Comparison of ENCODE assay signal across 16 cellular contexts in genomic region chr10:117132751-117133231, GRCh38. TPM values are rescaled to one million over a fixed set of nuclear protein-coding genes. Genes with fewer than 3 reads are reported as not detected.
A peak's percentile ranks its signal among the peaks of the same experiment; 100 is the strongest.
DNase-seq lines count a peak whose midpoint lies in the region; ATAC-seq, FAIRE-seq and TF ChIP-seq lines count a peak whose summit lies in the region.
"Had no signal": no experiment of that assay in that cellular context is flagged by ENCODE, and none has a peak within 500 bp of the region (broad histone marks: within the 10 kb centered on the region; RNA-seq: fewer than 3 reads in every experiment).

No MANE protein-coding gene starts in this region.

- H3K4me1 ChIP-seq in K562 (replicated peaks in 1 of 2; ENCODE audit: control insufficient read depth in 2 of 2, insufficient read depth in 2 of 2, low read length in 2 of 2) = peaks cover 0 to 22% of the 10 kb centered on the region in 2 experiments; a peak in 2 of 5 replicates

- no peak for TF ChIP-seq EP300 in K562 (IDR thresholded peaks at IDR 0.05; ENCODE audit: low read length)

- DNase-seq in activated naive CD4-positive, alpha-beta T cell treated with anti-CD3 and anti-CD28 coated beads, Interleukin-2, amount 50 U/mL, for 16 hours = no peak
- DNase-seq in K562 (ENCODE audit: extremely low read depth in 1 of 4, low spot score in 3 of 4) (no peak), left kidney (ENCODE audit: low read depth, low spot score) (peak; percentile 61), globus pallidus (ENCODE audit: low spot score) (no peak), NCI-H2107 (lab: John Stamatoyannopoulos, UW) (no peak)
- DNase-seq: effector CD4-positive, alpha-beta T cell; NCI-H1417; NCI-H510A treated with DMSO at 0.1 percent for 48 hours; posterior cingulate gyrus; stimulated activated CD4-positive, alpha-beta T cell treated with anti-CD3 and anti-CD28 coated beads, Interleukin-12 subunit alpha, Interleukin-12 subunit beta, amount 100 ng/mL, for 4 hours; testis had no signal

- H3K36me3 Mint-ChIP-seq in activated naive CD4-positive, alpha-beta T cell treated with anti-CD3 and anti-CD28 coated beads, Interleukin-2, amount 50 U/mL, for 24 hours = peaks cover 2% of the 10 kb centered on the region
- H3K36me3 Mint-ChIP-seq in stimulated activated naive CD8-positive, alpha-beta T cell treated with anti-CD3 and anti-CD28 coated beads, Interleukin-15, Interleukin-2, amounts not matched to agents 100 ng/mL and 50 ng/mL, for 24 hours (ENCODE audit: low read depth) = no peaks in the 10 kb centered on the region

- no peaks in the 10 kb centered on the region for H3K79me2 ChIP-seq in K562 (ENCODE audit: control insufficient read depth, insufficient read depth, low read length)

- no peak for TF ChIP-seq POLR2A in K562 (conservative IDR thresholded peaks at IDR 0.05)

- H4K20me1 ChIP-seq in K562 (replicated peaks; ENCODE audit: control insufficient read depth, insufficient read depth, low read length) = no peaks in the 10 kb centered on the region

- BruUV-seq in K562 (replicated peaks; lab: Mats Ljungman, UMichigan) = no TSS peak

- H3K9me3 ChIP-seq in K562 (replicated peaks; ENCODE audit: control insufficient read depth, insufficient read depth, low read depth, low read length) = no peaks in the 10 kb centered on the region
- H3K9me3 ChIP-seq: testis had no signal

- in situ Hi-C loops in K562 (cut with MboI) = no loop called here

- no peak overlapping the region for H2AFZ ChIP-seq in K562 (ENCODE audit: low read depth, low read length)

- CTCF ChIA-PET in K562 (lab: Yijun Ruan, JAX; ENCODE audit: low intra/inter-chr PET ratio) = no interaction called here

- H3K27me3 Mint-ChIP-seq in activated naive CD4-positive, alpha-beta T cell treated with anti-CD3 and anti-CD28 coated beads, Interleukin-2, amount 50 U/mL, for 24 hours = peaks cover 62% of the 10 kb centered on the region
- H3K27me3 Mint-ChIP-seq in stimulated activated naive CD8-positive, alpha-beta T cell treated with anti-CD3 and anti-CD28 coated beads, Interleukin-15, Interleukin-2, amounts not matched to agents 100 ng/mL and 50 ng/mL, for 24 hours = peaks cover 76% of the 10 kb centered on the region

- H3K4me1 Mint-ChIP-seq in activated naive CD4-positive, alpha-beta T cell treated with anti-CD3 and anti-CD28 coated beads, Interleukin-2, amount 50 U/mL, for 24 hours = peaks cover 32% of the 10 kb centered on the region
- peaks cover 31% of the 10 kb centered on the region for H3K4me1 Mint-ChIP-seq in stimulated activated naive CD8-positive, alpha-beta T cell treated with anti-CD3 and anti-CD28 coated beads, Interleukin-15, Interleukin-2, amounts not matched to agents 100 ng/mL and 50 ng/mL, for 24 hours (ENCODE audit: low read depth)

- no peak overlapping the region for H3K9ac ChIP-seq in K562 (ENCODE audit: insufficient read depth in 1 of 2, low read depth in 2 of 2, low read length in 2 of 2)

- ATAC-seq in K562 (no peak), HG03139 (IDR thresholded peaks at IDR 0.05; ENCODE audit: unreplicated experiment) (no peak)

- no peak for FAIRE-seq in K562 (lab: Jason Lieb, UNC)

- no peak for TF ChIP-seq RAD21 in K562 (CRISPR knock-in tag; conservative IDR thresholded peaks at IDR 0.05 in 1 of 2, IDR thresholded peaks at IDR 0.05 in 1 of 2)

- H3K27me3 ChIP-seq in K562 (ENCODE audit: control insufficient read depth in 2 of 2, insufficient read depth in 2 of 2, low read length in 2 of 2) = peaks cover 21 to 71% of the 10 kb centered on the region in 2 experiments
- H3K27me3 ChIP-seq: testis had no signal

- WGBS in K562 (ENCODE audit: insufficient coverage, low coverage, missing lambda C conversion rate) = 3% methylated on average over 27 of the region's 27 CpGs

- peak overlapping the region; percentile 30 for H3K27ac Mint-ChIP-seq in activated naive CD4-positive, alpha-beta T cell treated with anti-CD3 and anti-CD28 coated beads, Interleukin-2, amount 50 U/mL, for 24 hours
- H3K27ac Mint-ChIP-seq in stimulated activated naive CD8-positive, alpha-beta T cell treated with anti-CD3 and anti-CD28 coated beads, Interleukin-15, Interleukin-2, amounts not matched to agents 100 ng/mL and 50 ng/mL, for 24 hours = no peak overlapping the region
- H3K27ac Mint-ChIP-seq: activated T-helper 2 cell treated with anti-CD3 and anti-CD28 coated beads, Interferon-gamma antibody, Interleukin-2, Interleukin-4, amounts not matched to agents 10 μg/mL and 5 μg/mL and 100 μg/mL, durations not matched to agents 14 hours and 24 hours and 36 hours had no signal

- H3K27ac ChIP-seq in K562 (ENCODE audit: extremely low read depth, low read depth, low read length) = no peak overlapping the region
- H3K27ac ChIP-seq: testis had no signal

- H3K9me1 ChIP-seq in K562 (ENCODE audit: control insufficient read depth, insufficient read depth, low read length) = no peaks in the 10 kb centered on the region

- H3K9me3 Mint-ChIP-seq in activated naive CD4-positive, alpha-beta T cell treated with anti-CD3 and anti-CD28 coated beads, Interleukin-2, amount 50 U/mL, for 24 hours = no peaks in the 10 kb centered on the region
- no peaks in the 10 kb centered on the region for H3K9me3 Mint-ChIP-seq in stimulated activated naive CD8-positive, alpha-beta T cell treated with anti-CD3 and anti-CD28 coated beads, Interleukin-15, Interleukin-2, amounts not matched to agents 100 ng/mL and 50 ng/mL, for 24 hours
- H3K9me3 Mint-ChIP-seq: activated T-helper 2 cell treated with anti-CD3 and anti-CD28 coated beads, Interferon-gamma antibody, Interleukin-2, Interleukin-4, amounts not matched to agents 10 μg/mL and 5 μg/mL and 100 μg/mL, durations not matched to agents 14 hours and 24 hours and 36 hours had no signal

- no peak overlapping the region for H3K4me2 ChIP-seq in K562 (ENCODE audit: insufficient read depth, low read length)

- H3K4me3 Mint-ChIP-seq in activated naive CD4-positive, alpha-beta T cell treated with anti-CD3 and anti-CD28 coated beads, Interleukin-2, amount 50 U/mL, for 24 hours = no peak overlapping the region
- H3K4me3 Mint-ChIP-seq in stimulated activated naive CD8-positive, alpha-beta T cell treated with anti-CD3 and anti-CD28 coated beads, Interleukin-15, Interleukin-2, amounts not matched to agents 100 ng/mL and 50 ng/mL, for 24 hours = peak overlapping the region; percentile 25

- TF ChIP-seq CTCF in K562 (IDR thresholded peaks at IDR 0.05 in 2 of 3, conservative IDR thresholded peaks at IDR 0.05 in 1 of 3; ENCODE audit: insufficient read depth in 2 of 3, low read depth in 1 of 3, low read length in 3 of 3) = no peak

- no peak overlapping the region for H3K4me3 ChIP-seq in K562

- POLR2A ChIA-PET in K562 (lab: Yijun Ruan, JAX) = no interaction called here

- intact Hi-C loops in K562 (cut with micrococcal nuclease) = no loop called here

- H3K36me3 ChIP-seq in K562 (ENCODE audit: control insufficient read depth, insufficient read depth, low read length) = no peaks in the 10 kb centered on the region

TF ChIP-seq in K562, 482 proteins besides CTCF, POLR2A, EP300 and RAD21:
- TF ChIP-seq DMBX1 (CRISPR knock-in tag; IDR thresholded peaks at IDR 0.05; ENCODE audit: borderline replicate concordance) = no peak
- TF ChIP-seq CREB3 (tag; conservative IDR thresholded peaks at IDR 0.05; ENCODE audit: low read depth) = no peak
- peak; percentile 29 for TF ChIP-seq HNRNPLL (IDR thresholded peaks at IDR 0.05; ENCODE audit: low read depth, low read length, poor library complexity, severe bottlenecking)
- TF ChIP-seq FUS (optimal IDR thresholded peaks at IDR 0.05; ENCODE audit: low read depth, low read length) = no peak
- TF ChIP-seq, protein P1, sequence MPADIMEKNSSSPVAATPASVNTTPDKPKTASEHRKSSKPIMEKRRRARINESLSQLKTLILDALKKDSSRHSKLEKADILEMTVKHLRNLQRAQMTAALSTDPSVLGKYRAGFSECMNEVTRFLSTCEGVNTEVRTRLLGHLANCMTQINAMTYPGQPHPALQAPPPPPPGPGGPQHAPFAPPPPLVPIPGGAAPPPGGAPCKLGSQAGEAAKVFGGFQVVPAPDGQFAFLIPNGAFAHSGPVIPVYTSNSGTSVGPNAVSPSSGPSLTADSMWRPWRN (IDR thresholded peaks at IDR 0.05; ENCODE audit: low read depth) = no peak
- TF ChIP-seq KLF13 (tag; IDR thresholded peaks at IDR 0.05; ENCODE audit: borderline replicate concordance, low read depth) = no peak
- TF ChIP-seq CTBP1 (IDR thresholded peaks at IDR 0.05; ENCODE audit: borderline replicate concordance) = no peak
TF ChIP-seq in K562: peak in this region for 1.

RNA-seq across cellular contexts. Expression of gene VAX1, which starts 5.3 kb away (rescaled TPM):
- total RNA-seq in K562 (2011; cell fraction: chromatin; rRNA removed; ENCODE audit: low replicate concordance) = not detected in 2 replicates
- not detected in 2 replicates for total RNA-seq in K562 (2011; cell fraction: nucleolus; rRNA removed)
- not detected in 2 replicates for total RNA-seq in K562 (2011; cell fraction: nucleoplasm; rRNA removed)
- not detected in 2 replicates for total RNA-seq in K562 (2014; rRNA removed)
- total RNA-seq in K562 (2014; rRNA removed; fragmentation: Illumina TruSeq; extraction: Trizol) = not detected in 2 replicates
- total RNA-seq in K562 (2015; rRNA removed; fragmentation: Illumina TruSeq; extraction: Trizol) = not detected in 2 replicates
- total RNA-seq in K562 (2021) = not detected in 2 replicates
- not detected in 2 replicates for polyA plus RNA-seq in K562 (2011; rRNA removed)
- polyA plus RNA-seq in K562 (2011; cell fraction: cytosol; rRNA removed) = not detected in 2 replicates
- polyA plus RNA-seq in K562 (2011; cell fraction: nucleus; rRNA removed) = not detected in 2 replicates
- polyA plus RNA-seq in K562 (2012) = not detected in 2 replicates
- not detected in 2 replicates for polyA plus RNA-seq in K562 (2014; fragmentation: Illumina TruSeq; extraction: Trizol)
- not detected for polyA plus RNA-seq in K562 (2014; fragmentation: Nextera tagmentation; extraction: Ambion mirVana)
- polyA plus RNA-seq in K562 (2014; rRNA removed) = not detected in 2 replicates
- not detected in 2 replicates for polyA minus RNA-seq in K562 (2011; rRNA and poly(A)+ RNA removed)
- polyA minus RNA-seq in K562 (2011; cell fraction: cytosol; rRNA and poly(A)+ RNA removed) = not detected in 2 replicates
- not detected in 2 replicates for polyA minus RNA-seq in K562 (2011; cell fraction: nucleus; rRNA and poly(A)+ RNA removed)
- total RNA-seq: activated T-helper 2 cell treated with anti-CD3 and anti-CD28 coated beads, Interferon-gamma antibody, Interleukin-2, Interleukin-4, amounts not matched to agents 10 μg/mL and 5 μg/mL and 100 μg/mL, durations not matched to agents 14 hours and 24 hours and 36 hours; H4 had no signal
